Comparison of ENCODE assay signal across 29 cellular contexts in genomic region chr4:104983615-104984179, GRCh38.
"Had no signal": no experiment of that assay in that cellular context is flagged by ENCODE, and none has a peak within 500 bp of the region (broad histone marks: within the 10 kb centered on the region; RNA-seq: fewer than 3 reads in every experiment).

No MANE protein-coding gene starts in this region.

- ATAC-seq: PC-3, SK-N-SH treated with all-trans-retinoic acid at 6 μM for 48 hours had no signal

- H3K4me3 Mint-ChIP-seq: activated CD4-positive, alpha-beta memory T cell treated with anti-CD3 and anti-CD28 coated beads for 36 hours; activated CD4-positive, alpha-beta T cell treated with anti-CD3 and anti-CD28 coated beads, Interleukin-2, amount 10 ng/mL, durations not matched to agents 7 days and 5 days; activated naive CD4-positive, alpha-beta T cell treated with anti-CD3 and anti-CD28 coated beads, Interleukin-2, amount 10 ng/mL, durations not matched to agents 7 days and 5 days; activated naive CD8-positive, alpha-beta T cell treated with anti-CD3 and anti-CD28 coated beads, Interleukin-2, amount 10 ng/mL, durations not matched to agents 7 days and 5 days; activated T-cell treated with anti-CD3 and anti-CD28 coated beads, Interleukin-2, amount 50 U/mL, for 72 hours; T-helper 1 cell treated with Interleukin-12 subunit alpha and Interleukin-12 subunit beta and Interleukin-4 antibody, amounts not matched to agents 30 μg/mL and 1 μg/mL, for 36 hours had no signal

- H3K27me3 ChIP-seq: adrenal gland, MG63, SJSA1 had no signal

- H3K27ac Mint-ChIP-seq: activated CD4-positive, alpha-beta memory T cell treated with anti-CD3 and anti-CD28 coated beads for 36 hours; activated CD4-positive, alpha-beta T cell treated with anti-CD3 and anti-CD28 coated beads, Interleukin-2, amount 10 ng/mL, durations not matched to agents 7 days and 5 days; activated naive CD4-positive, alpha-beta T cell treated with anti-CD3 and anti-CD28 coated beads, Interleukin-2, amount 10 ng/mL, durations not matched to agents 7 days and 5 days; activated naive CD8-positive, alpha-beta T cell treated with anti-CD3 and anti-CD28 coated beads, Interleukin-2, amount 10 ng/mL, durations not matched to agents 7 days and 5 days; activated T-cell treated with anti-CD3 and anti-CD28 coated beads, Interleukin-2, amount 50 U/mL, for 72 hours; activated T-helper 2 cell treated with anti-CD3 and anti-CD28 coated beads, Interferon-gamma antibody, Interleukin-2, Interleukin-4, amounts not matched to agents 10 μg/mL and 5 μg/mL and 100 μg/mL, durations not matched to agents 14 hours and 24 hours and 36 hours; T-helper 1 cell treated with Interleukin-12 subunit alpha and Interleukin-12 subunit beta and Interleukin-4 antibody, amounts not matched to agents 30 μg/mL and 1 μg/mL, for 36 hours had no signal

- H3K4me1 ChIP-seq: adrenal gland, SJSA1 had no signal

- H3K27ac ChIP-seq: adrenal gland, SJSA1, VCaP had no signal

- H3K4me1 Mint-ChIP-seq: activated CD4-positive, alpha-beta T cell treated with anti-CD3 and anti-CD28 coated beads, Interleukin-2, amount 10 ng/mL, durations not matched to agents 7 days and 5 days; activated naive CD4-positive, alpha-beta T cell treated with anti-CD3 and anti-CD28 coated beads, Interleukin-2, amount 10 ng/mL, durations not matched to agents 7 days and 5 days had no signal

- H3K4me3 ChIP-seq: adrenal gland, MG63, SJSA1 had no signal

- H3K9me3 ChIP-seq: adrenal gland, MG63, SJSA1 had no signal

- H3K36me3 ChIP-seq: adrenal gland, MG63, SJSA1 had no signal

- H3K36me3 Mint-ChIP-seq: activated CD4-positive, alpha-beta memory T cell treated with anti-CD3 and anti-CD28 coated beads for 36 hours; activated naive CD4-positive, alpha-beta T cell treated with anti-CD3 and anti-CD28 coated beads, Interleukin-2, amount 10 ng/mL, durations not matched to agents 7 days and 5 days had no signal

- DNase-seq: activated CD4-positive, alpha-beta memory T cell treated with anti-CD3 and anti-CD28 coated beads for 36 hours; activated CD4-positive, alpha-beta T cell treated with anti-CD3 and anti-CD28 coated beads, Interleukin-2, amount 10 ng/mL, durations not matched to agents 7 days and 5 days; activated CD4-positive, CD25-positive, alpha-beta regulatory T cell; activated CD8-positive, alpha-beta memory T cell treated with anti-CD3 and anti-CD28 coated beads for 24 hours; activated gamma-delta T cell treated with Interleukin-2 at 50 U/mL for 16 hours; activated naive CD4-positive, alpha-beta T cell treated with anti-CD3 and anti-CD28 coated beads, Interleukin-2, amount 10 ng/mL, durations not matched to agents 7 days and 5 days; activated naive CD8-positive, alpha-beta T cell treated with anti-CD3 and anti-CD28 coated beads, Interleukin-2, amount 10 ng/mL, durations not matched to agents 7 days and 5 days; activated T-cell treated with anti-CD3 and anti-CD28 coated beads, Interleukin-2, amount 50 U/mL, for 72 hours; adrenal gland; anterior cingulate cortex; caudate nucleus; KG1; MG63; NCI-H1092; NCI-H1417 treated with DMSO at 0.1 percent for 48 hours; NCI-H1694 treated with DMSO at 0.1 percent for 48 hours; NCI-H2029 treated with DMSO at 0.1 percent for 48 hours; NCI-H345; NCI-H510A; NCI-H526 treated with DMSO at 0.1 percent for 48 hours; NCI-H82; PC-3; SHP77 had no signal

- H3K27me3 Mint-ChIP-seq: activated CD4-positive, alpha-beta memory T cell treated with anti-CD3 and anti-CD28 coated beads for 36 hours; activated naive CD8-positive, alpha-beta T cell treated with anti-CD3 and anti-CD28 coated beads, Interleukin-2, amount 10 ng/mL, durations not matched to agents 7 days and 5 days had no signal

- FAIRE-seq: RCC 7860 had no signal
